ENCODE assay signal across 8 cellular contexts in the genomic region with DNA sequence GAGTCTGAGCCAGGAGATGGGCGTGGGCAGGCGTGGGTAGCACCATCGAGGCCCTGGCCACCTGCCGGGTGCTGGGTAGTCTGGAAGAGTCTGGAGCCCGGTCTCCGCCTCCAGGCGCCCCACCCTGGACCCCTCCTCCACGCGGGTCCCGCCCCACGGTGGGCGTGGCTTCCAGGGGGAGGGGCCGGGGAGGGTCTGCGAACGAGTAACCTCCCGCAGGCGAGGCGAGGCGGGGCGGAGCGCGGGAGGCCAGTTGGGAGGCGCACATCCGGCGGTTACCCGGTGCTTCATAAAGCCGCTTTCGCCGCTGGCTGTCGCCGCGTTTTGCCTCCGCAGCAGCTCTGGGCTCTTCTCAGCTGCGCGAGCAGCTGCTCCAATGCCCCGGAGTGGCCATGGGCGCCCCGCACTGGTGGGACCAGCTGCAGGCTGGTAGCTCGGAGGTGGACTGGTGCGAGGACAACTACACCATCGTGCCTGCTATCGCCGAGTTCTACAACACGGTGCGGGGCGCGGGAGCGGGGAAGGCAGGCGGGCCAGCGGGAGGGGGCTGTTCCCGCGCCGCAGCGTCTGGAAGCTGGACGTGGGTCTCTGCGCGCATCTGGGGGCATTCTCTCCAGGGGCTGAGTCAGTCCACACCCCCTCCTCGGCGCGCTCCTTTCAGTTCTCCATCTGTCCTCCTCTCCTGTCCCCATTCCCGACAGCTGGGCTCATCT. TPM values are rescaled to one million over a fixed set of nuclear protein-coding genes. Genes with fewer than 3 reads are reported as not detected.
DNase-seq lines count a peak whose midpoint lies in the region; ATAC-seq and TF ChIP-seq lines count a peak whose summit lies in the region.

Gene ACER2, plus strand, starts transcription at position 317 of the 713 bp plus-strand sequence. Its CDS starts 76 bp downstream, at position 393.

- TF ChIP-seq CTCF in epithelial cell of esophagus (IDR thresholded peaks at IDR 0.05; ENCODE audit: insufficient read depth, low read depth, low read length, missing control alignments), result no peak

- H3K9me3 ChIP-seq in NT2/D1 (ENCODE audit: insufficient read depth, low read length), result no peaks in the 10 kb centered on the region; the same call in 1 of the 2 replicates
- H3K9me3 ChIP-seq in mononuclear cell (ENCODE audit: low read depth, low read length), result no peaks in the 10 kb centered on the region

- peak within 1 kb of the TSS; percentile 85 for H3K9ac ChIP-seq in NT2/D1 (ENCODE audit: insufficient read length, low read depth)

- H3K27me3 ChIP-seq in NT2/D1 (ENCODE audit: insufficient read depth, insufficient read length), result peaks cover 2% of the 10 kb centered on the region
- no peaks in the 10 kb centered on the region for H3K27me3 ChIP-seq in mononuclear cell (ENCODE audit: insufficient read depth, low read length)

- H3K4me3 ChIP-seq in NT2/D1 (ENCODE audit: insufficient read length, low read depth), result peak within 1 kb of the TSS; percentile 84
- peak within 1 kb of the TSS; percentile 85 for H3K4me3 ChIP-seq in epithelial cell of esophagus (ENCODE audit: low read length)
- H3K4me3 ChIP-seq in mononuclear cell (ENCODE audit: low read length), result peak within 1 kb of the TSS; percentile 67

- H3K4me1 ChIP-seq in NT2/D1 (ENCODE audit: insufficient read depth, insufficient read length) (peaks cover 4% of the 10 kb centered on the region), mononuclear cell (ENCODE audit: insufficient read depth, low read length) (peaks cover 19% of the 10 kb centered on the region)

- peak; percentile 98 for DNase-seq in DMS 273 (lab: John Stamatoyannopoulos, UW; ENCODE audit: unreplicated experiment)
- DNase-seq in HUDEP-2 (lab: John Stamatoyannopoulos, UW; ENCODE audit: unreplicated experiment in 76 of 76), result peak in 74 of 76 experiments; percentile 25 to 97 (median 89)
- peak; percentile 92 for DNase-seq in NT2/D1 (ENCODE audit: low read depth, low spot score)
- DNase-seq in activated T-cell treated with anti-CD3 and anti-CD28 coated beads for 1 hour (ENCODE audit: low read depth), result peak; percentile 95
- DNase-seq in epithelial cell of esophagus (ENCODE audit: low read depth), result peak; percentile 94
- peak; percentile 93 to 94 for DNase-seq in stimulated activated CD8-positive, alpha-beta memory T cell treated with anti-CD3 and anti-CD28 coated beads, Interleukin-2, amount 100 ng/mL, for 48 hours (ENCODE audit: low read depth in 2 of 2)

- peak; percentile 93 for ATAC-seq in GM21390 (IDR thresholded peaks at IDR 0.05; ENCODE audit: unreplicated experiment)

- H3K36me3 ChIP-seq in NT2/D1 (ENCODE audit: insufficient read depth, insufficient read length, low read length), result no peaks in the 10 kb centered on the region

RNA-seq across cellular contexts. Expression of gene ACER2, which starts in this region (rescaled TPM):
- total RNA-seq in mononuclear cell, result 4.2 TPM

Comparison
In these comparisons a context has a peak if more than half of its experiments do, and no peak if none do; other contexts are left out.
1. Peak in every context shown above with its lines: DNase-seq, ATAC-seq and H3K4me3 ChIP-seq.